Comparison of ENCODE assay signal across 21 cellular contexts in the genomic region with DNA sequence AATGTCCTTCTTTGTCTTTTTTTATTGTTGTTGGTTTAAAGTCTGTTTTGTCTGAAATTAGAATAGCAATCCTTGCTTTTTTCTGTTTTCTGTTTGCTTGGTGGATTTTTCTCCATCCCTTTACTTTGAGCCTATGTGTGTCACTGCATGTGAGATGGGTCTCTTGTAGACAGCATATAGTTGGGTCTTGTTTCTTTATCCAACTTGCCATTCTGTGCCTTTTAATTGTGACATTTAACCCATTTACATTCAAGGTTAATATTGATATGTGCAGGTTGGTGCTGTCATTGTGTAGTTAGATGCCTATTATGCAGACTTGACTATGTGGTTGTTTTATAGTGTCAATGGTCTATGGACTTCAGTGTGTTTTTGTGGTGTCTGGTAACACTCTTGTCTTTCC.
"Had no signal": no experiment of that assay in that cellular context is flagged by ENCODE, and none has a peak within 500 bp of the region (broad histone marks: within the 10 kb centered on the region; RNA-seq: fewer than 3 reads in every experiment).

No MANE protein-coding gene starts in this region.

- H3K27ac ChIP-seq: colonic mucosa, dorsolateral prefrontal cortex, esophagus muscularis mucosa, gastrocnemius medialis, heart right ventricle, left lung, lower lobe of right lung had no signal

- DNase-seq: colonic mucosa; dermis blood vessel endothelial cell; dorsolateral prefrontal cortex; effector CD4-positive, alpha-beta T cell; effector memory CD4-positive, alpha-beta T cell; foreskin melanocyte; gastrocnemius medialis; glutamatergic neuron; head of caudate nucleus; heart right ventricle; hippocampal formation; islet precursor cell; left cardiac atrium; left lung; left ventricle myocardium superior; lower lobe of right lung; mesenchymal stem cell; midbrain; naive thymus-derived CD4-positive, alpha-beta T cell had no signal

- H3K36me3 ChIP-seq: colonic mucosa, esophagus muscularis mucosa, gastrocnemius medialis, heart right ventricle, left lung, lower lobe of right lung had no signal

- H3K4me3 ChIP-seq: colonic mucosa, dorsolateral prefrontal cortex, esophagus muscularis mucosa, gastrocnemius medialis, heart right ventricle, left lung, lower lobe of right lung had no signal

- H3K27me3 ChIP-seq: colonic mucosa, dorsolateral prefrontal cortex, esophagus muscularis mucosa, gastrocnemius medialis, heart right ventricle, left lung had no signal

- H3K4me1 Mint-ChIP-seq: naive thymus-derived CD4-positive, alpha-beta T cell had no signal

- H3K4me3 Mint-ChIP-seq: naive thymus-derived CD4-positive, alpha-beta T cell had no signal

- H3K9me3 ChIP-seq: colonic mucosa, gastrocnemius medialis had no signal

- H3K27ac Mint-ChIP-seq: naive thymus-derived CD4-positive, alpha-beta T cell had no signal

- H3K4me1 ChIP-seq: colonic mucosa, gastrocnemius medialis, heart right ventricle, lower lobe of right lung had no signal

- FAIRE-seq: endothelial cell of umbilical vein had no signal
